In the genomic region with DNA sequence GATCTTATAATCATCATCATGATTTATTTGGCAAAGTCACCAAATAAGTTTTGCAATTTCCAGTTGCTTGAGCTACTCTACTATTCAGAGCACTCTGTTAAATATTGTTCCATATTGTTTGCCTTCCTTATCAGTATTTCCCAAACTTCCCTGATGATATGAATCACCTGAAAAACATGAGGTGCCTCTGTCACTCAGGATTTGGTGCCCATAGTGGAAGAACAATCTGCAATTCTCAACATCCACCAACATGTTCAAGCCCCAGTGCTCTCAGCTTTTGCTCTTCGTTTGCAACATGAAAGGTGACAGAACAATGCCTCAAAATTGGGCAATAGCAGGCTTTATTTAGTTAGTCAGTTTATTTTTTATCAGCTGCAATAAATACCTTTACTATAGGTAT, we compare ENCODE assay signal across 30 cellular contexts. TPM values are rescaled to one million over a fixed set of nuclear protein-coding genes. Genes with fewer than 3 reads are reported as not detected.
DNase-seq lines count a peak whose midpoint lies in the region; ATAC-seq and TF ChIP-seq lines count a peak whose summit lies in the region.
"Had no signal": no experiment of that assay in that cellular context is flagged by ENCODE, and none has a peak within 500 bp of the region (broad histone marks: within the 10 kb centered on the region; RNA-seq: fewer than 3 reads in every experiment).

No MANE protein-coding gene starts in this region.

- H3K4me1 Mint-ChIP-seq in effector memory CD8-positive, alpha-beta T cell (ENCODE audit: low read depth in 2 of 2), result no peaks in the 10 kb centered on the region
- H3K4me1 Mint-ChIP-seq: activated CD4-positive, alpha-beta T cell treated with anti-CD3 and anti-CD28 coated beads, Interleukin-2, amount 10 ng/mL, durations not matched to agents 24 days and 14 days; CD4-positive, alpha-beta memory T cell; neural progenitor cell had no signal

- ATAC-seq in left ventricle myocardium superior (no peak), lower lobe of right lung (peak; percentile 55 to 81), GM21723 (IDR thresholded peaks at IDR 0.05; ENCODE audit: unreplicated experiment) (no peak), HG03135 (IDR thresholded peaks at IDR 0.05; ENCODE audit: unreplicated experiment) (no peak)
- no peak for ATAC-seq in effector memory CD8-positive, alpha-beta T cell (replicated peaks)
- ATAC-seq: activated T-cell treated with anti-CD3 and anti-CD28 coated beads, Interleukin-2, amount 50 U/mL, for 72 hours; foreskin keratinocyte had no signal

- H3K36me3 ChIP-seq in left ventricle myocardium inferior (no peaks in the 10 kb centered on the region), lower lobe of right lung (no peaks in the 10 kb centered on the region), tibial artery (no peaks in the 10 kb centered on the region)
- H3K36me3 ChIP-seq: neural progenitor cell, WERI-Rb-1 had no signal

- TF ChIP-seq CTCF in left ventricle myocardium inferior (IDR thresholded peaks at IDR 0.05; ENCODE audit: borderline replicate concordance), result no peak
- no peak for TF ChIP-seq CTCF in fibroblast of the aortic adventitia (IDR thresholded peaks at IDR 0.05; ENCODE audit: insufficient read depth, low read length)
- TF ChIP-seq CTCF in lower lobe of right lung (IDR thresholded peaks at IDR 0.05), result no peak
- no peak for TF ChIP-seq CTCF in tibial artery (IDR thresholded peaks at IDR 0.05)

- no peak overlapping the region for H3K4me3 Mint-ChIP-seq in effector memory CD8-positive, alpha-beta T cell
- H3K4me3 Mint-ChIP-seq: activated CD4-positive, alpha-beta T cell treated with anti-CD3 and anti-CD28 coated beads, Interleukin-2, amount 10 ng/mL, durations not matched to agents 24 days and 14 days; activated T-cell treated with anti-CD3 and anti-CD28 coated beads, Interleukin-2, amount 50 U/mL, for 72 hours; brain; CD4-positive, alpha-beta memory T cell; memory B cell; neural progenitor cell; stimulated activated naive CD8-positive, alpha-beta T cell treated with anti-CD3 and anti-CD28 coated beads, Interleukin-15, Interleukin-2, amounts not matched to agents 100 ng/mL and 50 ng/mL, for 24 hours had no signal

- H3K4me1 ChIP-seq in left ventricle myocardium inferior (peaks cover 35% of the 10 kb centered on the region), lower lobe of right lung (peaks cover 15% of the 10 kb centered on the region), tibial artery (peaks cover 0 to 19% (median 16%) of the 10 kb centered on the region in 4 donors)
- H3K4me1 ChIP-seq: foreskin keratinocyte, neural progenitor cell had no signal

- no peaks in the 10 kb centered on the region for H3K9me3 Mint-ChIP-seq in effector memory CD8-positive, alpha-beta T cell
- H3K9me3 Mint-ChIP-seq: activated CD4-positive, alpha-beta T cell treated with anti-CD3 and anti-CD28 coated beads, Interleukin-2, amount 10 ng/mL, durations not matched to agents 24 days and 14 days; activated T-cell treated with anti-CD3 and anti-CD28 coated beads, Interleukin-2, amount 50 U/mL, for 72 hours; brain; CD4-positive, alpha-beta memory T cell; memory B cell; neural progenitor cell; stimulated activated naive CD8-positive, alpha-beta T cell treated with anti-CD3 and anti-CD28 coated beads, Interleukin-15, Interleukin-2, amounts not matched to agents 100 ng/mL and 50 ng/mL, for 24 hours had no signal

- H3K27me3 ChIP-seq in left ventricle myocardium inferior (ENCODE audit: low read depth), result no peaks in the 10 kb centered on the region
- H3K27me3 ChIP-seq in lower lobe of right lung (ENCODE audit: low read depth), result no peaks in the 10 kb centered on the region
- H3K27me3 ChIP-seq in tibial artery, result no peaks in the 10 kb centered on the region
- H3K27me3 ChIP-seq: neural progenitor cell had no signal

- H3K4me3 ChIP-seq in left ventricle myocardium inferior (no peak overlapping the region), fibroblast of the aortic adventitia (ENCODE audit: low read depth, low read length) (no peak overlapping the region), lower lobe of right lung (no peak overlapping the region), tibial artery (no peak overlapping the region)
- H3K4me3 ChIP-seq: neural progenitor cell had no signal

- peaks cover 6% of the 10 kb centered on the region for H3K36me3 Mint-ChIP-seq in effector memory CD8-positive, alpha-beta T cell (ENCODE audit: insufficient read depth)
- H3K36me3 Mint-ChIP-seq: brain; CD4-positive, alpha-beta memory T cell; memory B cell; neural progenitor cell had no signal

- no peak overlapping the region for H3K27ac Mint-ChIP-seq in effector memory CD8-positive, alpha-beta T cell
- H3K27ac Mint-ChIP-seq: activated CD4-positive, alpha-beta T cell treated with anti-CD3 and anti-CD28 coated beads, Interleukin-2, amount 10 ng/mL, durations not matched to agents 24 days and 14 days; activated T-cell treated with anti-CD3 and anti-CD28 coated beads, Interleukin-2, amount 50 U/mL, for 72 hours; CD4-positive, alpha-beta memory T cell; memory B cell; neural progenitor cell; progenitor cell of endocrine pancreas; stimulated activated naive CD8-positive, alpha-beta T cell treated with anti-CD3 and anti-CD28 coated beads, Interleukin-15, Interleukin-2, amounts not matched to agents 100 ng/mL and 50 ng/mL, for 24 hours had no signal

- DNase-seq in left ventricle myocardium inferior (no peak), left ventricle myocardium superior (no peak), fibroblast of the aortic adventitia (ENCODE audit: low read depth) (peak; percentile 34), lower lobe of right lung (no peak), tibial artery (no peak)
- DNase-seq in effector memory CD8-positive, alpha-beta T cell, result no peak
- DNase-seq: activated CD4-positive, alpha-beta T cell treated with anti-CD3 and anti-CD28 coated beads, Interleukin-2, amount 10 ng/mL, durations not matched to agents 24 days and 14 days; activated naive CD4-positive, alpha-beta T cell treated with Interleukin-2 at 50 U/mL for 16 hours; activated T-cell treated with anti-CD3 and anti-CD28 coated beads, Interleukin-2, amount 50 U/mL, for 72 hours; AML-193; CD4-positive, alpha-beta memory T cell; DMS 273 treated with DMSO at 0.1 percent for 48 hours; effector CD4-positive, alpha-beta T cell; erythroblast; Karpas-422; NCI-H1048; NCI-H1694 treated with DMSO at 0.1 percent for 48 hours; NCI-H526; SHP77 treated with DMSO at 0.1 percent for 48 hours; T-helper 9 cell; WERI-Rb-1 had no signal

- intact Hi-C loops in left ventricle myocardium inferior (cut with micrococcal nuclease), result no loop called here
- intact Hi-C loops in left ventricle myocardium superior (cut with micrococcal nuclease), result no loop called here
- intact Hi-C loops in lower lobe of right lung (cut with DNase I), result no loop called here
- intact Hi-C loops in tibial artery (cut with DNase I; ENCODE audit: low total_unique reads), result no loop called here

- H3K27ac ChIP-seq in left ventricle myocardium inferior (replicated peaks) (peak overlapping the region; percentile 67), lower lobe of right lung (no peak overlapping the region), tibial artery (no peak overlapping the region)
- H3K27ac ChIP-seq: foreskin keratinocyte, HL-60, neural progenitor cell, WERI-Rb-1 had no signal

- H3K9me3 ChIP-seq in left ventricle myocardium inferior (replicated peaks) (no peaks in the 10 kb centered on the region), lower lobe of right lung (no peaks in the 10 kb centered on the region), tibial artery (no peaks in the 10 kb centered on the region)

- H3K27me3 Mint-ChIP-seq in effector memory CD8-positive, alpha-beta T cell, result peaks cover 13 to 14% of the 10 kb centered on the region in 2 donors
- H3K27me3 Mint-ChIP-seq: memory B cell had no signal

RNA-seq across cellular contexts. Expression of gene WSB1, which starts 28.6 kb away (rescaled TPM):
- total RNA-seq in left ventricle myocardium inferior (53.3 TPM), left ventricle myocardium superior (47.9 TPM), fibroblast of the aortic adventitia (ENCODE audit: low replicate concordance) (99.0 and 177 TPM in 2 replicates), lower lobe of right lung (282 TPM)

Comparison
In these comparisons a context has a peak if more than half of its experiments do, and no peak if none do; other contexts are left out.
1. ATAC-seq: peak in lower lobe of right lung (2 of 2); none in left ventricle myocardium superior (single experiment), GM21723 (single experiment), effector memory CD8-positive, alpha-beta T cell (single experiment) and HG03135 (single experiment).